Comparison of ENCODE assay signal across 14 cellular contexts in the genomic region with DNA sequence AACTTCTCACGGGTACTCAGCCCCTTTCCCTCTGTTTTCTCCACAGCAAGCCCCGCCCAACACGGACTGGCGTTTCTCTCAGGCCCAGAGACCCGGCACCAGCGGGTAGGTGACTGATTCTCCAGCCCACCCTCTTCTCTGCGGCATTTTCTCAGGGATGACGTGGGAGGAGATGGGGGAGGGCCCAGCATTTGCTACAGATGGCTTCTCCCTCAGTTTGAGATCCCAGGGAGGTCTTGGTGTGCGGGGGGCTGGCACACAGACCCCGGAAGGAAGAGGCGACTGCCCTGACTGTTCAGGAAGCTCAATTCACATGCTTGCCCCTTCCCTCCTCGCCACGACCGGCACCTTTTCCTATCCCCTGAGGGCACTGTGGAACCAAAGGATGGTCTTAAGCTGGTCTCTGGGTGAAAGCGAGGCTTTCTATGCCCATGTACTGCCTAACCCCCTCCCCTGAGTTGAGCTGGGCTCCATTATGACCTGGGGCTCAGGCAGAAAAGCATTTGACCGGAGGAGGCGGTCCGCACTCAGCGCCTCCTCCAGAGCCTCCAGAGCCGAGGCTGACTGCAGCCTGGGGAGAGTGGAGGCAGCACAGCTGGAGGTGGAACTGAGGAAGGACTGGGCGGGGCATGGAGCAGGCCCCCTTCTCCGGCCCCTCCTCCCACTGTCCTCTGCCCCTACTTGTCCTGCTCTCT. TPM values are rescaled to one million over a fixed set of nuclear protein-coding genes. Genes with fewer than 3 reads are reported as not detected.
DNase-seq lines count a peak whose midpoint lies in the region; ATAC-seq and TF ChIP-seq lines count a peak whose summit lies in the region.
"Had no signal": no experiment of that assay in that cellular context is flagged by ENCODE, and none has a peak within 500 bp of the region (broad histone marks: within the 10 kb centered on the region; RNA-seq: fewer than 3 reads in every experiment).

No MANE protein-coding gene starts in this region.

- intact Hi-C loops in sigmoid colon (cut with DNase I): no loop called here

- H3F3A ChIP-seq in GM23248 (ENCODE audit: insufficient read depth): peaks cover 10% of the 10 kb centered on the region

- H3K79me2 ChIP-seq in GM23248 (ENCODE audit: insufficient read depth): peaks cover 56% of the 10 kb centered on the region

- peaks cover 16% of the 10 kb centered on the region for H3K4me1 ChIP-seq in GM23248 (ENCODE audit: insufficient read depth)
- peaks cover 27% of the 10 kb centered on the region for H3K4me1 ChIP-seq in iPS-20b (ENCODE audit: insufficient read depth, low read length)
- peaks cover 0 to 30% (median 22%) of the 10 kb centered on the region in 4 donors for H3K4me1 ChIP-seq in sigmoid colon

- no peaks in the 10 kb centered on the region for H3K9me2 ChIP-seq in GM23248 (ENCODE audit: insufficient read depth)

- ATAC-seq in GM21360 (IDR thresholded peaks at IDR 0.05; ENCODE audit: unreplicated experiment) (no peak), HG03521 (IDR thresholded peaks at IDR 0.05; ENCODE audit: unreplicated experiment) (no peak)
- ATAC-seq: activated CD8-positive, alpha-beta T cell treated with anti-CD3 and anti-CD28 coated beads for 36 hours; activated naive CD4-positive, alpha-beta T cell treated with anti-CD3 and anti-CD28 coated beads, Interleukin-2, amount 50 U/mL, for 72 hours had no signal

- H3K4me2 ChIP-seq in GM23248 (ENCODE audit: unreplicated experiment): no peak overlapping the region

- H3K36me3 ChIP-seq in GM23248 (ENCODE audit: low read depth) (no peaks in the 10 kb centered on the region), iPS-20b (ENCODE audit: insufficient read depth, low read depth, low read length) (no peaks in the 10 kb centered on the region; the same call in 1 of the 2 replicates), sigmoid colon (peaks cover 0 to 58% (median 3%) of the 10 kb centered on the region in 4 donors)

- H3K27me3 ChIP-seq in GM23248 (replicated peaks; ENCODE audit: insufficient read depth) (no peaks in the 10 kb centered on the region), iPS-20b (ENCODE audit: insufficient read depth, low read length) (no peaks in the 10 kb centered on the region), sigmoid colon (no peaks in the 10 kb centered on the region)

- DNase-seq in GM23248: no peak
- peak; percentile 48 for DNase-seq in astrocyte of the spinal cord (ENCODE audit: low read depth, low spot score)
- DNase-seq in sigmoid colon: peak; percentile 57
- DNase-seq in NCI-H510A treated with DMSO at 0.1 percent for 48 hours (lab: John Stamatoyannopoulos, UW): no peak
- no peak for DNase-seq in NCI-H1092 treated with DMSO at 0.1 percent for 48 hours (lab: John Stamatoyannopoulos, UW)
- DNase-seq: activated CD8-positive, alpha-beta T cell treated with anti-CD3 and anti-CD28 coated beads for 36 hours; effector CD4-positive, alpha-beta T cell; NCI-H187; spleen had no signal

- WGBS in GM23248 (ENCODE audit: low coverage in 1 of 2, low lambda C conversion rate in 2 of 2, missing lambda C conversion rate in 2 of 2), 2 experiments: 73 to 80% methylated on average over 20 to 22 of the region's 22 CpGs
- WGBS in sigmoid colon, 2 donors: 55 to 86% methylated on average over 22 of the region's 22 CpGs

- H3K4me3 ChIP-seq in GM23248 (no peak overlapping the region), astrocyte of the spinal cord (ENCODE audit: low read depth, low read length) (no peak overlapping the region), iPS-20b (ENCODE audit: low read length) (peak overlapping the region; percentile 41), sigmoid colon (no peak overlapping the region)
- H3K4me3 ChIP-seq: spleen had no signal

- H3K9ac ChIP-seq in GM23248 (peak overlapping the region; percentile 41; the same call in 1 of the 2 replicates), iPS-20b (ENCODE audit: low read depth, low read length) (peak overlapping the region; percentile 28; the same call in 1 of the 2 replicates)

- no peak for TF ChIP-seq POLR2A in sigmoid colon (IDR thresholded peaks at IDR 0.05)

- no peak for TF ChIP-seq CTCF in astrocyte of the spinal cord (IDR thresholded peaks at IDR 0.05; ENCODE audit: low read depth, low read length)
- TF ChIP-seq CTCF in sigmoid colon (IDR thresholded peaks at IDR 0.05): no peak

- no peaks in the 10 kb centered on the region for H3K9me3 ChIP-seq in GM23248 (ENCODE audit: low read depth)
- no peaks in the 10 kb centered on the region for H3K9me3 ChIP-seq in iPS-20b (ENCODE audit: insufficient read depth, low read depth, low read length)
- no peaks in the 10 kb centered on the region for H3K9me3 ChIP-seq in sigmoid colon
- H3K9me3 ChIP-seq: spleen had no signal

- H4K20me1 ChIP-seq in GM23248 (ENCODE audit: insufficient read depth): no peaks in the 10 kb centered on the region

- H3K27ac ChIP-seq in GM23248 (peak overlapping the region; percentile 51), iPS-20b (ENCODE audit: low read length) (peak overlapping the region; percentile 10), sigmoid colon (no peak overlapping the region)
- H3K27ac ChIP-seq: spleen had no signal

- no peak for TF ChIP-seq EP300 in sigmoid colon (IDR thresholded peaks at IDR 0.05)

- H2AFZ ChIP-seq in GM23248: no peak overlapping the region

- in situ Hi-C loops in GM23248 (cut with MboI): no loop called here
- in situ Hi-C loops in astrocyte of the spinal cord (cut with HindIII; ENCODE audit: low sequenced_read_pairs): no loop called here

RNA-seq across cellular contexts. Expression of a gene that starts 6.0 kb away (rescaled TPM):
- 2.2 and 3.2 TPM in 2 replicates for total RNA-seq in GM23248 (2014; rRNA removed; shearing (Covaris generic))
- polyA plus RNA-seq in GM23248 (2016; fragmentation: Nextera tagmentation; extraction: Ambion mirVana): 1.8 and 2.5 TPM in 2 replicates
- total RNA-seq in sigmoid colon: 1 to 10 TPM; 1.1 to 5.6 (median 3.6) TPM
- under 1 TPM in 2 of 3 donors, not detected in 1; 0.26 to 0.60 TPM for polyA plus RNA-seq in sigmoid colon
- total RNA-seq: activated CD8-positive, alpha-beta T cell treated with anti-CD3 and anti-CD28 coated beads for 36 hours; activated naive CD4-positive, alpha-beta T cell treated with anti-CD3 and anti-CD28 coated beads, Interleukin-2, amount 50 U/mL, for 72 hours; T-helper 2 cell treated with Interferon-gamma antibody and Interleukin-4, amounts not matched to agents 100 ng/mL and 5 ng/mL, for 36 hours had no signal

RNA-seq across cellular contexts. Expression of a gene that starts 10.1 kb away (rescaled TPM):
- total RNA-seq in GM23248 (2014; rRNA removed; shearing (Covaris generic)): 0.38 and 0.54 TPM in 2 replicates
- polyA plus RNA-seq in GM23248 (2016; fragmentation: Nextera tagmentation; extraction: Ambion mirVana) (0.11 and 0.16 TPM in 2 replicates), sigmoid colon (under 1 TPM in 1 of 3 donors, not detected in 2; 0.47 TPM)
- total RNA-seq in sigmoid colon: 1 to 10 TPM; 2.5 to 8.6 (median 5.2) TPM
- total RNA-seq: activated CD8-positive, alpha-beta T cell treated with anti-CD3 and anti-CD28 coated beads for 36 hours; activated naive CD4-positive, alpha-beta T cell treated with anti-CD3 and anti-CD28 coated beads, Interleukin-2, amount 50 U/mL, for 72 hours had no signal

RNA-seq across cellular contexts. Expression of a gene that starts 19.1 kb away (rescaled TPM):
- total RNA-seq in GM23248 (2014; rRNA removed; shearing (Covaris generic)): 44.6 and 53.1 TPM in 2 replicates
- polyA plus RNA-seq in GM23248 (2016; fragmentation: Nextera tagmentation; extraction: Ambion mirVana) (74.4 and 77.4 TPM in 2 replicates), sigmoid colon (10 to 100 TPM in 2 of 3 donors, 1 to 10 TPM in 1; 5.1 to 24.1 (median 23.4) TPM)
- 10 to 100 TPM; 31.4 to 47.8 (median 39.4) TPM for total RNA-seq in sigmoid colon
- total RNA-seq: activated CD8-positive, alpha-beta T cell treated with anti-CD3 and anti-CD28 coated beads for 36 hours had no signal

Comparison
In these comparisons a context has a peak if more than half of its experiments do, and no peak if none do; other contexts are left out.
1. DNase-seq: peak in astrocyte of the spinal cord (single experiment) and sigmoid colon (single experiment); none in GM23248 (single experiment), NCI-H510A treated with DMSO at 0.1 percent for 48 hours (single experiment) and NCI-H1092 treated with DMSO at 0.1 percent for 48 hours (single experiment).
2. H3K27ac ChIP-seq: peak in GM23248 (single experiment) and iPS-20b (single experiment); none in sigmoid colon (0 of 4).